In genomic region chr7:47373871-47374451, GRCh38 we compare ENCODE assay signal across 1 cellular context.
TF ChIP-seq lines count a peak whose summit lies in the region.

No MANE protein-coding gene starts in this region.

TF ChIP-seq in WTC11, 78 proteins besides CTCF, POLR2A, EP300 and RAD21 (continued from another document):
- TF ChIP-seq, protein P1, sequence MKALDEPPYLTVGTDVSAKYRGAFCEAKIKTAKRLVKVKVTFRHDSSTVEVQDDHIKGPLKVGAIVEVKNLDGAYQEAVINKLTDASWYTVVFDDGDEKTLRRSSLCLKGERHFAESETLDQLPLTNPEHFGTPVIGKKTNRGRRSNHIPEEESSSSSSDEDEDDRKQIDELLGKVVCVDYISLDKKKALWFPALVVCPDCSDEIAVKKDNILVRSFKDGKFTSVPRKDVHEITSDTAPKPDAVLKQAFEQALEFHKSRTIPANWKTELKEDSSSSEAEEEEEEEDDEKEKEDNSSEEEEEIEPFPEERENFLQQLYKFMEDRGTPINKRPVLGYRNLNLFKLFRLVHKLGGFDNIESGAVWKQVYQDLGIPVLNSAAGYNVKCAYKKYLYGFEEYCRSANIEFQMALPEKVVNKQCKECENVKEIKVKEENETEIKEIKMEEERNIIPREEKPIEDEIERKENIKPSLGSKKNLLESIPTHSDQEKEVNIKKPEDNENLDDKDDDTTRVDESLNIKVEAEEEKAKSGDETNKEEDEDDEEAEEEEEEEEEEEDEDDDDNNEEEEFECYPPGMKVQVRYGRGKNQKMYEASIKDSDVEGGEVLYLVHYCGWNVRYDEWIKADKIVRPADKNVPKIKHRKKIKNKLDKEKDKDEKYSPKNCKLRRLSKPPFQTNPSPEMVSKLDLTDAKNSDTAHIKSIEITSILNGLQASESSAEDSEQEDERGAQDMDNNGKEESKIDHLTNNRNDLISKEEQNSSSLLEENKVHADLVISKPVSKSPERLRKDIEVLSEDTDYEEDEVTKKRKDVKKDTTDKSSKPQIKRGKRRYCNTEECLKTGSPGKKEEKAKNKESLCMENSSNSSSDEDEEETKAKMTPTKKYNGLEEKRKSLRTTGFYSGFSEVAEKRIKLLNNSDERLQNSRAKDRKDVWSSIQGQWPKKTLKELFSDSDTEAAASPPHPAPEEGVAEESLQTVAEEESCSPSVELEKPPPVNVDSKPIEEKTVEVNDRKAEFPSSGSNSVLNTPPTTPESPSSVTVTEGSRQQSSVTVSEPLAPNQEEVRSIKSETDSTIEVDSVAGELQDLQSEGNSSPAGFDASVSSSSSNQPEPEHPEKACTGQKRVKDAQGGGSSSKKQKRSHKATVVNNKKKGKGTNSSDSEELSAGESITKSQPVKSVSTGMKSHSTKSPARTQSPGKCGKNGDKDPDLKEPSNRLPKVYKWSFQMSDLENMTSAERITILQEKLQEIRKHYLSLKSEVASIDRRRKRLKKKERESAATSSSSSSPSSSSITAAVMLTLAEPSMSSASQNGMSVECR (CRISPR knock-in tag; IDR thresholded peaks at IDR 0.05; ENCODE audit: borderline replicate concordance): no peak
- TF ChIP-seq FOXP4 (CRISPR knock-in tag; IDR thresholded peaks at IDR 0.05) (no peak), CREM (CRISPR knock-in tag; IDR thresholded peaks at IDR 0.05) (no peak), ETV6 (CRISPR knock-in tag; IDR thresholded peaks at IDR 0.05) (no peak), ZNF396 (CRISPR knock-in tag; IDR thresholded peaks at IDR 0.05; ENCODE audit: borderline replicate concordance) (no peak), ZNF138 (CRISPR knock-in tag; conservative IDR thresholded peaks at IDR 0.05) (no peak), NFE2L1 (CRISPR knock-in tag; IDR thresholded peaks at IDR 0.05) (no peak), ATF1 (CRISPR knock-in tag; IDR thresholded peaks at IDR 0.05) (no peak)
- TF ChIP-seq, protein P2, sequence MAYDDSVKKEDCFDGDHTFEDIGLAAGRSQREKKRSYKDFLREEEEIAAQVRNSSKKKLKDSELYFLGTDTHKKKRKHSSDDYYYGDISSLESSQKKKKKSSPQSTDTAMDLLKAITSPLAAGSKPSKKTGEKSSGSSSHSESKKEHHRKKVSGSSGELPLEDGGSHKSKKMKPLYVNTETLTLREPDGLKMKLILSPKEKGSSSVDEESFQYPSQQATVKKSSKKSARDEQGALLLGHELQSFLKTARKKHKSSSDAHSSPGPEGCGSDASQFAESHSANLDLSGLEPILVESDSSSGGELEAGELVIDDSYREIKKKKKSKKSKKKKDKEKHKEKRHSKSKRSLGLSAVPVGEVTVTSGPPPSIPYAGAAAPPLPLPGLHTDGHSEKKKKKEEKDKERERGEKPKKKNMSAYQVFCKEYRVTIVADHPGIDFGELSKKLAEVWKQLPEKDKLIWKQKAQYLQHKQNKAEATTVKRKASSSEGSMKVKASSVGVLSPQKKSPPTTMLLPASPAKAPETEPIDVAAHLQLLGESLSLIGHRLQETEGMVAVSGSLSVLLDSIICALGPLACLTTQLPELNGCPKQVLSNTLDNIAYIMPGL (CRISPR knock-in tag; IDR thresholded peaks at IDR 0.05): no peak
- TF ChIP-seq, protein P3, sequence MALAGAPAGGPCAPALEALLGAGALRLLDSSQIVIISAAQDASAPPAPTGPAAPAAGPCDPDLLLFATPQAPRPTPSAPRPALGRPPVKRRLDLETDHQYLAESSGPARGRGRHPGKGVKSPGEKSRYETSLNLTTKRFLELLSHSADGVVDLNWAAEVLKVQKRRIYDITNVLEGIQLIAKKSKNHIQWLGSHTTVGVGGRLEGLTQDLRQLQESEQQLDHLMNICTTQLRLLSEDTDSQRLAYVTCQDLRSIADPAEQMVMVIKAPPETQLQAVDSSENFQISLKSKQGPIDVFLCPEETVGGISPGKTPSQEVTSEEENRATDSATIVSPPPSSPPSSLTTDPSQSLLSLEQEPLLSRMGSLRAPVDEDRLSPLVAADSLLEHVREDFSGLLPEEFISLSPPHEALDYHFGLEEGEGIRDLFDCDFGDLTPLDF (CRISPR knock-in tag; IDR thresholded peaks at IDR 0.05): no peak
